In the genomic region with DNA sequence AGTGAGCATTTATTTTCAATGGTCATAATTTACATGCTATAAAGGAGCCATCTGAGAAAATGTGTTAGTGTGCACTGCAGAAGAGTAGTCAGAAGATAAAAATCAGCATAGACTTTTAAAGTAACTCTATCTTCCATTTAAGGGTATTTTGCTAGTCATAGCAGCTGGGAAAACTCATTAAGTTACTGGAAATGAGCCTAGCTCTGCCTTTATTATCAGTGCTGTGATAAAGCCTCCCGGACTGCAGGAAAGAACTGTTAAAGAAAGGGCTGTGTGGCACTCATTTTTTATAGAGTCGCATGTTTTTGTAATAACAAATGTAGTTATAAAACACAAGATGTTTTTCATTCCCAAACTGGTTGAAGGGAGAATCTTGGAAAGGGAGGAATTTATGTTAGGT, we compare ENCODE assay signal across 15 cellular contexts.
DNase-seq lines count a peak whose midpoint lies in the region; TF ChIP-seq lines count a peak whose summit lies in the region.
"Had no signal": no experiment of that assay in that cellular context is flagged by ENCODE, and none has a peak within 500 bp of the region (broad histone marks: within the 10 kb centered on the region; RNA-seq: fewer than 3 reads in every experiment).

No MANE protein-coding gene starts in this region.

- peaks cover 6% of the 10 kb centered on the region; the same call in 1 of the 2 replicates for H3K9me2 ChIP-seq in SK-N-SH

- CTCF ChIA-PET in SK-N-SH (lab: Yijun Ruan, JAX): no interaction called here

- H3K4me1 ChIP-seq in SK-N-SH (ENCODE audit: control insufficient read depth in 1 of 2, insufficient read depth in 2 of 2, low read depth in 1 of 2, low read length in 1 of 2): peaks cover 0 to 7% of the 10 kb centered on the region in 2 experiments; a peak in 2 of 4 replicates
- peaks cover 3% of the 10 kb centered on the region for H3K4me1 ChIP-seq in smooth muscle cell (ENCODE audit: low read depth)
- H3K4me1 ChIP-seq: A549, BE2C had no signal

- TF ChIP-seq CTCF in SK-N-SH (IDR thresholded peaks at IDR 0.05) (no peak), smooth muscle cell (IDR thresholded peaks at IDR 0.05; ENCODE audit: borderline replicate concordance, insufficient read depth, poor library complexity, severe bottlenecking) (no peak), WERI-Rb-1 (IDR thresholded peaks at IDR 0.05; ENCODE audit: low read depth, low read length) (no peak)

- H2AFZ ChIP-seq in SK-N-SH (ENCODE audit: low read depth) (no peak overlapping the region), smooth muscle cell (ENCODE audit: low read depth) (no peak overlapping the region)

- peak in 1 of 2 experiments; percentile 18; a peak in 1 of 4 replicates for TF ChIP-seq EP300 in SK-N-SH (IDR thresholded peaks at IDR 0.05; ENCODE audit: borderline replicate concordance in 1 of 2, low read depth in 1 of 2, low read length in 1 of 2)

- no peaks in the 10 kb centered on the region for H3K79me2 ChIP-seq in SK-N-SH (ENCODE audit: insufficient read depth)
- H3K79me2 ChIP-seq in smooth muscle cell (ENCODE audit: low read depth): no peaks in the 10 kb centered on the region

- POLR2A ChIA-PET in SK-N-SH (lab: Yijun Ruan, JAX): no interaction called here

- H3K36me3 ChIP-seq in SK-N-SH (replicated peaks in 1 of 2; ENCODE audit: control insufficient read depth in 1 of 2, insufficient read depth in 2 of 2, low read length in 1 of 2) (no peaks in the 10 kb centered on the region), smooth muscle cell (ENCODE audit: low read depth) (no peaks in the 10 kb centered on the region), WERI-Rb-1 (no peaks in the 10 kb centered on the region)
- H3K36me3 ChIP-seq: BE2C, HAP-1 had no signal

- H4K20me1 ChIP-seq in SK-N-SH (ENCODE audit: insufficient read depth): no peaks in the 10 kb centered on the region
- H4K20me1 ChIP-seq in smooth muscle cell (ENCODE audit: low read depth): no peaks in the 10 kb centered on the region

- no peak overlapping the region for H3K4me3 ChIP-seq in SK-N-SH (ENCODE audit: low read depth in 2 of 2, low read length in 1 of 2)
- no peak overlapping the region for H3K4me3 ChIP-seq in smooth muscle cell
- no peak overlapping the region for H3K4me3 ChIP-seq in WERI-Rb-1 (ENCODE audit: low read depth, low read length)
- H3K4me3 ChIP-seq: A549, HAP-1 had no signal

- H3K9me3 ChIP-seq in SK-N-SH (peaks cover 21% of the 10 kb centered on the region), smooth muscle cell (replicated peaks; ENCODE audit: low read depth) (no peaks in the 10 kb centered on the region), WERI-Rb-1 (ENCODE audit: severe bottlenecking) (no peaks in the 10 kb centered on the region)
- H3K9me3 ChIP-seq: BE2C, HAP-1 had no signal

- H3F3A ChIP-seq in SK-N-SH (replicated peaks; ENCODE audit: insufficient read depth): no peaks in the 10 kb centered on the region
- H3F3A ChIP-seq in smooth muscle cell (ENCODE audit: low read depth): peaks cover 7% of the 10 kb centered on the region

- no peak for TF ChIP-seq RAD21 in SK-N-SH (IDR thresholded peaks at IDR 0.05; ENCODE audit: low read length)

- 3% methylated on average over 2 of the region's 2 CpGs for WGBS in SK-N-SH (ENCODE audit: low lambda C conversion rate)
- 14% methylated on average over 2 of the region's 2 CpGs for WGBS in smooth muscle cell (ENCODE audit: low lambda C conversion rate)

- no peak overlapping the region for H3K4me2 ChIP-seq in SK-N-SH
- peak overlapping the region; percentile 38 for H3K4me2 ChIP-seq in smooth muscle cell
- H3K4me2 ChIP-seq: A549 had no signal

- H3K9ac ChIP-seq in SK-N-SH: no peak overlapping the region
- no peak overlapping the region for H3K9ac ChIP-seq in smooth muscle cell (ENCODE audit: low read depth)

- peak; percentile 54 for DNase-seq in NCI-H1048 (lab: John Stamatoyannopoulos, UW)
- DNase-seq in SK-N-SH: peak; percentile 45
- DNase-seq in left kidney (ENCODE audit: low read depth, low spot score): peak; percentile 59
- DNase-seq in smooth muscle cell (lab: John Stamatoyannopoulos, UW; ENCODE audit: unreplicated experiment): no peak
- DNase-seq in WERI-Rb-1: no peak
- no peak for DNase-seq in SW 1271 (lab: John Stamatoyannopoulos, UW)
- no peak for DNase-seq in activated T-cell treated with anti-CD3 and anti-CD28 coated beads, Interleukin-2, amount 50 U/mL, for 48 hours
- DNase-seq: BE2C; CD4-positive, alpha-beta memory T cell; DMS153; DMS79 treated with DMSO at 0.1 percent for 48 hours; EL had no signal

- H3K27me3 ChIP-seq in SK-N-SH (ENCODE audit: insufficient read depth) (no peaks in the 10 kb centered on the region), smooth muscle cell (ENCODE audit: low read depth) (no peaks in the 10 kb centered on the region), WERI-Rb-1 (ENCODE audit: insufficient read depth, low read depth, severe bottlenecking) (no peaks in the 10 kb centered on the region)
- H3K27me3 ChIP-seq: BE2C had no signal

- H3K27ac ChIP-seq in SK-N-SH (ENCODE audit: low read depth in 2 of 2, low read length in 1 of 2) (peak overlapping the region in 1 of 2 experiments; percentile 70; a peak in 2 of 4 replicates), smooth muscle cell (ENCODE audit: low read depth) (no peak overlapping the region), WERI-Rb-1 (no peak overlapping the region)
- H3K27ac ChIP-seq: A549, C4-2B had no signal

TF ChIP-seq in SK-N-SH, 30 proteins besides CTCF, POLR2A, EP300 and RAD21:
- TF ChIP-seq POLR2AphosphoS5 (IDR thresholded peaks at IDR 0.05; ENCODE audit: low read depth, low read length) (no peak), MEF2A (IDR thresholded peaks at IDR 0.05; ENCODE audit: borderline replicate concordance, low read depth) (no peak), FOSL2 (IDR thresholded peaks at IDR 0.05; ENCODE audit: borderline replicate concordance, low read depth) (no peak), TEAD4 (IDR thresholded peaks at IDR 0.05; ENCODE audit: borderline replicate concordance, insufficient read depth) (no peak), JUND (IDR thresholded peaks at IDR 0.05) (no peak), FOXM1 (IDR thresholded peaks at IDR 0.05; ENCODE audit: low read depth) (no peak), RCOR1 (IDR thresholded peaks at IDR 0.05; ENCODE audit: low read length) (peak; percentile 47; the same call in 1 of the 2 replicates), EZH2phosphoT487 (IDR thresholded peaks at IDR 0.05; ENCODE audit: borderline replicate concordance, low read depth) (no peak), GATA2 (CRISPR knock-in tag; IDR thresholded peaks at IDR 0.05) (peak; percentile 44; the same call in 1 of the 2 replicates), CHD2 (IDR thresholded peaks at IDR 0.05; ENCODE audit: low read length, partially characterized antibody) (no peak), GABPA (IDR thresholded peaks at IDR 0.05; ENCODE audit: low read depth) (no peak), ELF1 (IDR thresholded peaks at IDR 0.05) (no peak)
- TF ChIP-seq, protein P1, sequence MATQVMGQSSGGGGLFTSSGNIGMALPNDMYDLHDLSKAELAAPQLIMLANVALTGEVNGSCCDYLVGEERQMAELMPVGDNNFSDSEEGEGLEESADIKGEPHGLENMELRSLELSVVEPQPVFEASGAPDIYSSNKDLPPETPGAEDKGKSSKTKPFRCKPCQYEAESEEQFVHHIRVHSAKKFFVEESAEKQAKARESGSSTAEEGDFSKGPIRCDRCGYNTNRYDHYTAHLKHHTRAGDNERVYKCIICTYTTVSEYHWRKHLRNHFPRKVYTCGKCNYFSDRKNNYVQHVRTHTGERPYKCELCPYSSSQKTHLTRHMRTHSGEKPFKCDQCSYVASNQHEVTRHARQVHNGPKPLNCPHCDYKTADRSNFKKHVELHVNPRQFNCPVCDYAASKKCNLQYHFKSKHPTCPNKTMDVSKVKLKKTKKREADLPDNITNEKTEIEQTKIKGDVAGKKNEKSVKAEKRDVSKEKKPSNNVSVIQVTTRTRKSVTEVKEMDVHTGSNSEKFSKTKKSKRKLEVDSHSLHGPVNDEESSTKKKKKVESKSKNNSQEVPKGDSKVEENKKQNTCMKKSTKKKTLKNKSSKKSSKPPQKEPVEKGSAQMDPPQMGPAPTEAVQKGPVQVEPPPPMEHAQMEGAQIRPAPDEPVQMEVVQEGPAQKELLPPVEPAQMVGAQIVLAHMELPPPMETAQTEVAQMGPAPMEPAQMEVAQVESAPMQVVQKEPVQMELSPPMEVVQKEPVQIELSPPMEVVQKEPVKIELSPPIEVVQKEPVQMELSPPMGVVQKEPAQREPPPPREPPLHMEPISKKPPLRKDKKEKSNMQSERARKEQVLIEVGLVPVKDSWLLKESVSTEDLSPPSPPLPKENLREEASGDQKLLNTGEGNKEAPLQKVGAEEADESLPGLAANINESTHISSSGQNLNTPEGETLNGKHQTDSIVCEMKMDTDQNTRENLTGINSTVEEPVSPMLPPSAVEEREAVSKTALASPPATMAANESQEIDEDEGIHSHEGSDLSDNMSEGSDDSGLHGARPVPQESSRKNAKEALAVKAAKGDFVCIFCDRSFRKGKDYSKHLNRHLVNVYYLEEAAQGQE (IDR thresholded peaks at IDR 0.05; ENCODE audit: low read depth, low read length): no peak
- TF ChIP-seq, protein P2, sequence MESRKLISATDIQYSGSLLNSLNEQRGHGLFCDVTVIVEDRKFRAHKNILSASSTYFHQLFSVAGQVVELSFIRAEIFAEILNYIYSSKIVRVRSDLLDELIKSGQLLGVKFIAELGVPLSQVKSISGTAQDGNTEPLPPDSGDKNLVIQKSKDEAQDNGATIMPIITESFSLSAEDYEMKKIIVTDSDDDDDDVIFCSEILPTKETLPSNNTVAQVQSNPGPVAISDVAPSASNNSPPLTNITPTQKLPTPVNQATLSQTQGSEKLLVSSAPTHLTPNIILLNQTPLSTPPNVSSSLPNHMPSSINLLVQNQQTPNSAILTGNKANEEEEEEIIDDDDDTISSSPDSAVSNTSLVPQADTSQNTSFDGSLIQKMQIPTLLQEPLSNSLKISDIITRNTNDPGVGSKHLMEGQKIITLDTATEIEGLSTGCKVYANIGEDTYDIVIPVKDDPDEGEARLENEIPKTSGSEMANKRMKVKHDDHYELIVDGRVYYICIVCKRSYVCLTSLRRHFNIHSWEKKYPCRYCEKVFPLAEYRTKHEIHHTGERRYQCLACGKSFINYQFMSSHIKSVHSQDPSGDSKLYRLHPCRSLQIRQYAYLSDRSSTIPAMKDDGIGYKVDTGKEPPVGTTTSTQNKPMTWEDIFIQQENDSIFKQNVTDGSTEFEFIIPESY (IDR thresholded peaks at IDR 0.05; ENCODE audit: borderline replicate concordance, low read depth): no peak

Comparison
In these comparisons a context has a peak if more than half of its experiments do, and no peak if none do; other contexts are left out.
1. DNase-seq: peak in NCI-H1048 (single experiment), SK-N-SH (single experiment) and left kidney (single experiment); none in smooth muscle cell (single experiment), WERI-Rb-1 (single experiment), SW 1271 (0 of 2) and activated T-cell treated with anti-CD3 and anti-CD28 coated beads, Interleukin-2, amount 50 U/mL, for 48 hours (0 of 2).